ENCODE assay signal across 8 cellular contexts in the genomic region with DNA sequence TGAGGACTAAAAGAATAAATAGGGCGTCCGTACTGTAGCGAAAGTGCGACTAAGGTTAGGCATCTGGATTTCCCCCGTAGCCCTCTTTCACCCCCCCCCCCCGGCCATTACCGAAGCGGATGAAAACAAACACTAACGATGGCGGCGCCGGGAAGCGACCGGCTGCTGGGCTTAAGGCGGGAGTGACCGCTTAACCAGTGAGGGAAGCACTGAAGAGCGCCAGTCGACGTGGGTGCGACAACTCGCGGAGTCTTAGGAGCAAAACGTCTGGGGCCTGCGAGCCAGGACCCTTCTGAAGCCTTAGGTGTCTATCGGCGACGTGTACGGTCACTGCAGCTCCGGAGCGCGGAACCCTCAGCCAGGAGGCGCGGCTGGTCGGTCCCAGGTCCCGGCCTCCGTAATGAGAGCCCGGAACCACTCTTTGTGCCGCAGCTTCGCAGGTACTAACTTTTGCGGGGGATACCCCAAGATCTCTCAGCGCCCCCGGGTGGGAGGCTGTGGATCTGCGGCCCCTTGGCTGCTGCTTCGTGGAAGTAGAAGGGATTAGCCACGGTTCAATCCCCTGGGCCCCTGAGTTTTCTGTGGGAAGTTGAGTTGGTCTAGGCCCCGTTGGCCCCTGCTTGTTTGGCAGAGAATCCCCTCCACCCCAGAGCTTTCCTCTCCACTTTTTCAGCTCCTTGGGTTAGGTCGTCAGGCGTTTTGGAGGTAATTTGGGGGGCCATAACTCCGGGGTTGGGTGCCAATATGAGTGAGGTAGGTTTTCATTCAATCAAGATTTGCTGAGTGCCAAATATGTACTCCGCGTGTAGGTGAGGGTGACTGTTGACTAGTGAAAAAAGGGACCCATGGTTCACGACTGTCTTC.
DNase-seq lines count a peak whose midpoint lies in the region; ATAC-seq lines count a peak whose summit lies in the region.

Gene ATG13 (plus strand): TSS at position 103 of the 864 bp plus-strand sequence. CDS start 26,739 bp downstream, outside the sequence.

- ATAC-seq in GM18867 (IDR thresholded peaks at IDR 0.05; ENCODE audit: unreplicated experiment) (peak; percentile 55), HG03103 (IDR thresholded peaks at IDR 0.05; ENCODE audit: low read depth, unreplicated experiment) (peak; percentile 40)

- DNase-seq in AG08396 (ENCODE audit: low spot score) (peak; percentile 88), NCI-H2227 treated with DMSO at 0.1 percent for 48 hours (lab: John Stamatoyannopoulos, UW) (peak; percentile 97), left kidney (ENCODE audit: low read depth, low spot score) (peak; percentile 90)
- DNase-seq in activated CD4-positive, alpha-beta T cell treated with anti-CD3 and anti-CD28 coated beads for 4 hours: peak; percentile 79 to 81
- peak; percentile 80 for DNase-seq in stimulated activated CD4-positive, alpha-beta T cell treated with anti-CD3 and anti-CD28 coated beads, Interleukin-1b, Interleukin-23, amount 100 ng/mL, for 48 hours

- H3K27ac ChIP-seq in cingulate gyrus (ENCODE audit: low read depth, low read length): peak within 1 kb of the TSS; percentile 93

Comparison
In these comparisons a context has a peak if more than half of its experiments do, and no peak if none do; other contexts are left out.
1. Peak in every context shown above with its lines: DNase-seq, ATAC-seq and H3K27ac ChIP-seq.